Comparison of ENCODE assay signal across 24 cellular contexts in genomic region chr9:127866535-127866934, GRCh38. TPM values are rescaled to one million over a fixed set of nuclear protein-coding genes. Genes with fewer than 3 reads are reported as not detected.
DNase-seq lines count a peak whose midpoint lies in the region; ATAC-seq and TF ChIP-seq lines count a peak whose summit lies in the region.
"Had no signal": no experiment of that assay in that cellular context is flagged by ENCODE, and none has a peak within 500 bp of the region (broad histone marks: within the 10 kb centered on the region; RNA-seq: fewer than 3 reads in every experiment).

No MANE protein-coding gene starts in this region.

- H4K20me1 ChIP-seq in IMR-90 (ENCODE audit: insufficient read depth, low read length): 0 out of 2 replicates have a peak, but pooled peaks cover 3% of the 10 kb centered on the region

- no peaks in the 10 kb centered on the region for H3K9me3 ChIP-seq in heart right ventricle
- H3K9me3 ChIP-seq in IMR-90 (ENCODE audit: control insufficient read depth, insufficient read depth, low read length): no peaks in the 10 kb centered on the region
- H3K9me3 ChIP-seq in upper lobe of left lung: no peaks in the 10 kb centered on the region
- H3K9me3 ChIP-seq: body of pancreas, right lobe of liver had no signal

- no peak overlapping the region for H3K18ac ChIP-seq in IMR-90 (ENCODE audit: low read depth, low read length)

- intact Hi-C loops in heart right ventricle (cut with DNase I): loop anchor here in 3 of 10 donors (5.0 kb wide), 3 partner anchors 39 to 274 kb away; partner anchors contain the start of gene CDK9 (in 3 of the 3)
- intact Hi-C loops in cardiac septum (cut with DNase I): no loop called here
- intact Hi-C loops in IMR-90 (cut with micrococcal nuclease): no loop called here
- intact Hi-C loops in lower leg skin (cut with DNase I; ENCODE audit: low total_unique reads): no loop called here

- no peak overlapping the region for H3K56ac ChIP-seq in IMR-90 (ENCODE audit: extremely low read depth, insufficient read depth, low read length)

- CTCF ChIA-PET in IMR-90 (lab: Yijun Ruan, JAX): no interaction called here

- no peak overlapping the region for H3K4ac ChIP-seq in IMR-90 (ENCODE audit: low read depth, low read length)

- no peak overlapping the region for H2BK15ac ChIP-seq in IMR-90 (ENCODE audit: low read depth, low read length)

- H3K36me3 ChIP-seq in heart right ventricle (peaks cover 0 to 45% (median 13%) of the 10 kb centered on the region in 9 donors), IMR-90 (ENCODE audit: control insufficient read depth, insufficient read depth, low read length) (peaks cover 22% of the 10 kb centered on the region), upper lobe of left lung (peaks cover 5 to 29% (median 23%) of the 10 kb centered on the region in 4 donors)

- no peak overlapping the region for H2AFZ ChIP-seq in IMR-90 (replicated peaks; ENCODE audit: low read length, poor library complexity)

- H3K9ac ChIP-seq in IMR-90 (ENCODE audit: low read depth, low read length): no peak overlapping the region

- H2BK5ac ChIP-seq in IMR-90 (ENCODE audit: low read depth, low read length, poor library complexity, severe bottlenecking): no peak overlapping the region

- H3K4me2 ChIP-seq in IMR-90 (ENCODE audit: low read depth, low read length): no peak overlapping the region

- WGBS in heart right ventricle, 2 donors: 89 to 94% methylated on average over 13 of the region's 13 CpGs
- 100% methylated on average over 3 of the region's 13 CpGs; no CpG with 5 or more reads in 1 of the 2 experiments for WGBS in IMR-90 (ENCODE audit: extremely low coverage in 2 of 2, insufficient read length in 1 of 2), 2 experiments
- 91 to 96% methylated on average over 13 of the region's 13 CpGs for WGBS in upper lobe of left lung, 2 donors
- WGBS in lower leg skin, 2 donors: 94 to 96% methylated on average over 13 of the region's 13 CpGs

- dilution Hi-C loops in IMR-90 (cut with HindIII; ENCODE audit: low sequenced_read_pairs, unreplicated experiment): no loop called here

- no peaks in the 10 kb centered on the region for H3K9me3 Mint-ChIP-seq in memory B cell
- H3K9me3 Mint-ChIP-seq: activated T-cell treated with anti-CD3 and anti-CD28 coated beads, Interleukin-2, amount 50 U/mL, for 4 hours; mesothelial cell of epicardium; neural crest cell had no signal

- DNase-seq in heart right ventricle (no peak), cardiac septum (ENCODE audit: low spot score) (no peak), IMR-90 (no peak), memory B cell (ENCODE audit: low spot score in 2 of 2) (peak; percentile 56 to 66), upper lobe of left lung (no peak), lower leg skin (ENCODE audit: low spot score in 2 of 2) (no peak), NCI-H748 (lab: John Stamatoyannopoulos, UW; ENCODE audit: unreplicated experiment) (no peak)
- no peak for DNase-seq in activated CD4-positive, alpha-beta T cell treated with anti-CD3 and anti-CD28 coated beads, Interleukin-2, amount 50 U/mL, for 1 hour
- DNase-seq: activated CD4-positive, CD25-positive, alpha-beta regulatory T cell treated with anti-CD3 and anti-CD28 coated beads, Interleukin-2, amount 50 U/mL, for 72 hours; activated CD8-positive, alpha-beta memory T cell treated with anti-CD3 and anti-CD28 coated beads for 24 hours; activated T-cell treated with anti-CD3 and anti-CD28 coated beads, Interleukin-2, amount 50 U/mL, for 4 hours; body of pancreas; Calu3; DND-41; NCI-H1092 treated with DMSO at 0.1 percent for 48 hours; NCI-H2029 treated with DMSO at 0.1 percent for 48 hours; NCI-H2227 treated with DMSO at 0.1 percent for 48 hours; OCI-M1; right lobe of liver; SIG-M5 had no signal

- ATAC-seq in heart right ventricle: no peak
- ATAC-seq in IMR-90 (ENCODE audit: low read depth): no peak
- ATAC-seq in memory B cell (ENCODE audit: low read depth): peak; percentile 67
- ATAC-seq in upper lobe of left lung (ENCODE audit: low FRiP score in 2 of 2): no peak
- ATAC-seq: body of pancreas, HepG2, right lobe of liver had no signal

- peaks cover 30% of the 10 kb centered on the region for H3K4me1 Mint-ChIP-seq in memory B cell
- H3K4me1 Mint-ChIP-seq: neural crest cell had no signal

- no peaks in the 10 kb centered on the region for H3K79me1 ChIP-seq in IMR-90 (ENCODE audit: low read depth in 1 of 2, low read length in 2 of 2)

- TF ChIP-seq POLR2A in IMR-90 (IDR thresholded peaks at IDR 0.05; ENCODE audit: low read depth, low read length): no peak
- no peak for TF ChIP-seq POLR2A in upper lobe of left lung (IDR thresholded peaks at IDR 0.05)
- no peak for TF ChIP-seq POLR2A in lower leg skin (IDR thresholded peaks at IDR 0.05)

- H3K14ac ChIP-seq in IMR-90 (replicated peaks; ENCODE audit: low read depth, low read length): no peak overlapping the region

- H3K4me1 ChIP-seq in heart right ventricle (peaks cover 13 to 69% (median 52%) of the 10 kb centered on the region in 9 donors), IMR-90 (ENCODE audit: control insufficient read depth, insufficient read depth, low read length) (no peaks in the 10 kb centered on the region), upper lobe of left lung (peaks cover 34 to 65% (median 52%) of the 10 kb centered on the region in 4 donors)

- no peak overlapping the region for H2AK5ac ChIP-seq in IMR-90 (ENCODE audit: low read depth, low read length)

- H3K4me3 ChIP-seq in heart right ventricle (no peak overlapping the region), IMR-90 (ENCODE audit: insufficient read depth, low read depth, low read length) (no peak overlapping the region), upper lobe of left lung (no peak overlapping the region), lower leg skin (ENCODE audit: low read depth, poor library complexity, severe bottlenecking) (no peak overlapping the region)
- H3K4me3 ChIP-seq: body of pancreas, right lobe of liver had no signal

- H4K5ac ChIP-seq in IMR-90 (ENCODE audit: low read depth, low read length): no peak overlapping the region

- no peak overlapping the region for H2AK9ac ChIP-seq in IMR-90 (replicated peaks; ENCODE audit: low read depth, low read length, poor library complexity)

- H3K4me3 Mint-ChIP-seq in memory B cell: no peak overlapping the region
- H3K4me3 Mint-ChIP-seq: activated T-cell treated with anti-CD3 and anti-CD28 coated beads, Interleukin-2, amount 50 U/mL, for 4 hours; mesothelial cell of epicardium; neural crest cell had no signal

- TF ChIP-seq CTCF in heart right ventricle (IDR thresholded peaks at IDR 0.05) (no peak), IMR-90 (conservative IDR thresholded peaks at IDR 0.05; ENCODE audit: low read depth, low read length) (no peak), upper lobe of left lung (IDR thresholded peaks at IDR 0.05) (no peak), lower leg skin (IDR thresholded peaks at IDR 0.05) (no peak)

- TF ChIP-seq RAD21 in IMR-90 (IDR thresholded peaks at IDR 0.05; ENCODE audit: low read length): no peak

- TF ChIP-seq EP300 in upper lobe of left lung (IDR thresholded peaks at IDR 0.05): no peak

- no peak overlapping the region for H2BK120ac ChIP-seq in IMR-90 (ENCODE audit: low read depth, low read length)

- H3K27ac ChIP-seq in heart right ventricle (peak overlapping the region in 7 of 10 donors; percentile 22 to 92 (median 84)), IMR-90 (ENCODE audit: insufficient read depth, low read length) (no peak overlapping the region), upper lobe of left lung (peak overlapping the region in 3 of 4 donors; percentile 23 to 84 (median 74))
- H3K27ac ChIP-seq: HL-60, right lobe of liver had no signal

- H3K9me1 ChIP-seq in IMR-90 (ENCODE audit: insufficient read depth, low read length): peaks cover 3% of the 10 kb centered on the region; the same call in 1 of the 2 replicates

- POLR2A ChIA-PET in IMR-90 (lab: Charles Lee; ENCODE audit: unreplicated experiment): no interaction called here

- in situ Hi-C loops in IMR-90 (cut with MboI; ENCODE audit: low sequenced_read_pairs): no loop called here

- H3K27me3 ChIP-seq in heart right ventricle (no peaks in the 10 kb centered on the region), IMR-90 (ENCODE audit: control insufficient read depth, insufficient read depth, low read length) (no peaks in the 10 kb centered on the region), upper lobe of left lung (no peaks in the 10 kb centered on the region)
- H3K27me3 ChIP-seq: body of pancreas, right lobe of liver had no signal

- H4K91ac ChIP-seq in IMR-90 (ENCODE audit: insufficient read depth, low read depth, low read length): no peak overlapping the region

- H3K27ac Mint-ChIP-seq in memory B cell: peak overlapping the region; percentile 83
- H3K27ac Mint-ChIP-seq: mesothelial cell of epicardium had no signal

- no peak overlapping the region for H2BK20ac ChIP-seq in IMR-90 (ENCODE audit: low read depth, low read length)

- no peaks in the 10 kb centered on the region for H3K36me3 Mint-ChIP-seq in memory B cell

- H3K27me3 Mint-ChIP-seq in memory B cell: no peaks in the 10 kb centered on the region

- H4K8ac ChIP-seq in IMR-90 (ENCODE audit: low read depth in 2 of 2, low read length in 2 of 2): no peak overlapping the region

- no peak overlapping the region for H3K23ac ChIP-seq in IMR-90 (ENCODE audit: low read depth, low read length)

- BruUV-seq in IMR-90 (replicated peaks; lab: Mats Ljungman, UMichigan): TSS peak; percentile 77

RNA-seq across cellular contexts. Expression of gene AK1, which starts 10.9 kb away (rescaled TPM):
- total RNA-seq in heart right ventricle (100 to 1,000 TPM; 553 to 918 (median 731) TPM), cardiac septum (484 TPM), IMR-90 (2012; rRNA removed) (44.8 and 51.4 TPM in 2 replicates), upper lobe of left lung (100 to 1,000 TPM; 106 to 239 (median 161) TPM), lower leg skin (10 to 100 TPM in 3 of 4 donors, 1 to 10 TPM in 1; 9.5 to 35.4 (median 19.8) TPM)
- polyA plus RNA-seq in heart right ventricle (1,000 to 10,000 TPM in 1 of 2 donors, 100 to 1,000 TPM in 1; 500 to 1,050 TPM), IMR-90 (2012; rRNA removed) (119 and 126 TPM in 2 replicates)
- polyA plus RNA-seq in IMR-90 (2012; cell fraction: cytosol; rRNA removed): 146 and 387 TPM in 2 replicates
- 158 and 207 TPM in 2 replicates for polyA plus RNA-seq in IMR-90 (2012; cell fraction: nucleus; rRNA removed; ENCODE audit: low replicate concordance)

RNA-seq across cellular contexts. Expression of gene ENG, which starts 12.1 kb away (rescaled TPM):
- total RNA-seq in heart right ventricle: 100 to 1,000 TPM in 8 of 10 donors, 10 to 100 TPM in 2; 76.8 to 263 (median 137) TPM
- 100 to 1,000 TPM; 199 to 310 TPM for polyA plus RNA-seq in heart right ventricle
- total RNA-seq in cardiac septum: 244 TPM
- total RNA-seq in IMR-90 (2012; rRNA removed): 3.6 and 4.2 TPM in 2 replicates
- polyA plus RNA-seq in IMR-90 (2012; rRNA removed): 73.9 and 83.3 TPM in 2 replicates
- polyA plus RNA-seq in IMR-90 (2012; cell fraction: cytosol; rRNA removed): 39.1 and 101 TPM in 2 replicates
- 36.4 and 102 TPM in 2 replicates for polyA plus RNA-seq in IMR-90 (2012; cell fraction: nucleus; rRNA removed; ENCODE audit: low replicate concordance)
- 100 to 1,000 TPM in 4 of 6 donors, 10 to 100 TPM in 2; 45.7 to 378 (median 178) TPM for total RNA-seq in upper lobe of left lung
- 10 to 100 TPM; 12.0 to 51.1 (median 19.6) TPM for total RNA-seq in lower leg skin
- total RNA-seq: Calu3 had no signal

RNA-seq across cellular contexts. Expression of gene ST6GALNAC6, which starts 32.9 kb away (rescaled TPM):
- total RNA-seq in heart right ventricle (10 to 100 TPM; 32.8 to 52.0 (median 44.7) TPM), cardiac septum (49.4 TPM), IMR-90 (2012; rRNA removed) (35.3 and 35.7 TPM in 2 replicates), upper lobe of left lung (100 to 1,000 TPM in 1 of 6 donors, 10 to 100 TPM in 5; 67.3 to 117 (median 85.2) TPM), lower leg skin (10 to 100 TPM; 50.5 to 72.9 (median 65.6) TPM)
- polyA plus RNA-seq in heart right ventricle (10 to 100 TPM; 33.0 to 40.5 TPM), IMR-90 (2012; rRNA removed) (47.6 and 48.6 TPM in 2 replicates)
- polyA plus RNA-seq in IMR-90 (2012; cell fraction: cytosol; rRNA removed): 41.6 and 60.0 TPM in 2 replicates
- 105 and 190 TPM in 2 replicates for polyA plus RNA-seq in IMR-90 (2012; cell fraction: nucleus; rRNA removed; ENCODE audit: low replicate concordance)

RNA-seq across cellular contexts. Expression of gene ST6GALNAC4, which starts 50.3 kb away (rescaled TPM):
- total RNA-seq in heart right ventricle: 10 to 100 TPM; 23.2 to 52.9 (median 33.9) TPM
- polyA plus RNA-seq in heart right ventricle: 10 to 100 TPM; 10.8 to 48.6 TPM
- 48.1 TPM for total RNA-seq in cardiac septum
- total RNA-seq in IMR-90 (2012; rRNA removed): 11.9 and 12.5 TPM in 2 replicates
- polyA plus RNA-seq in IMR-90 (2012; rRNA removed): 32.9 and 42.2 TPM in 2 replicates
- 18.6 and 48.3 TPM in 2 replicates for polyA plus RNA-seq in IMR-90 (2012; cell fraction: cytosol; rRNA removed)
- 25.4 and 59.2 TPM in 2 replicates for polyA plus RNA-seq in IMR-90 (2012; cell fraction: nucleus; rRNA removed; ENCODE audit: low replicate concordance)
- total RNA-seq in upper lobe of left lung: 100 to 1,000 TPM in 1 of 6 donors, 10 to 100 TPM in 5; 41.3 to 105 (median 56.2) TPM
- total RNA-seq in lower leg skin: 10 to 100 TPM in 2 of 4 donors, 1 to 10 TPM in 2; 4.6 to 28.5 (median 16.5) TPM

Comparison
In these comparisons a context has a peak if more than half of its experiments do, and no peak if none do; other contexts are left out.
1. DNase-seq: peak in memory B cell (2 of 2); none in heart right ventricle (0 of 2), cardiac septum (single experiment), IMR-90 (single experiment), upper lobe of left lung (0 of 2), lower leg skin (0 of 2), activated CD4-positive, alpha-beta T cell treated with anti-CD3 and anti-CD28 coated beads, Interleukin-2, amount 50 U/mL, for 1 hour (single experiment) and NCI-H748 (single experiment).